ENCODE assay signal across 11 cellular contexts in genomic region chr15:68418611-68419161, GRCh38. TPM values are rescaled to one million over a fixed set of nuclear protein-coding genes. Genes with fewer than 3 reads are reported as not detected.
DNase-seq lines count a peak whose midpoint lies in the region; ATAC-seq and TF ChIP-seq lines count a peak whose summit lies in the region.
"Had no signal": no experiment of that assay in that cellular context is flagged by ENCODE, and none has a peak within 500 bp of the region (broad histone marks: within the 10 kb centered on the region; RNA-seq: fewer than 3 reads in every experiment).

No MANE protein-coding gene starts in this region.

- peak overlapping the region; percentile 92 to 93 (median 93) for H3K27ac Mint-ChIP-seq in nephron

- DNase-seq in COLO668 (lab: John Stamatoyannopoulos, UW; ENCODE audit: unreplicated experiment) (peak; percentile 8), NCI-H146 treated with DMSO at 0.1 percent for 48 hours (lab: John Stamatoyannopoulos, UW; ENCODE audit: unreplicated experiment) (peak; percentile 7), ecto neural progenitor cell (ENCODE audit: low spot score) (peak; percentile 41), psoas muscle (no peak), NCI-H1694 treated with DMSO at 0.1 percent for 48 hours (lab: John Stamatoyannopoulos, UW) (no peak)
- no peak for DNase-seq in activated CD4-positive, alpha-beta T cell treated with anti-CD3 and anti-CD28 coated beads for 4 hours
- DNase-seq: body of pancreas, WERI-Rb-1 had no signal

- H3K4me1 Mint-ChIP-seq in nephron: peaks cover 69% of the 10 kb centered on the region

- no peaks in the 10 kb centered on the region for H3K36me3 Mint-ChIP-seq in nephron (ENCODE audit: low read depth)

- 41 to 47% (median 42%) methylated on average over 6 of the region's 6 CpGs for WGBS in psoas muscle, 3 donors

- no peaks in the 10 kb centered on the region for H3K27me3 ChIP-seq in psoas muscle (ENCODE audit: insufficient read depth in 3 of 3, low read length in 2 of 3)
- H3K27me3 ChIP-seq: body of pancreas had no signal

- H3K4me3 Mint-ChIP-seq in nephron: peak overlapping the region in 2 of 3 experiments; percentile 18 to 24

- H3K36me3 ChIP-seq in psoas muscle (ENCODE audit: insufficient read depth in 1 of 2, low read depth in 1 of 2): no peaks in the 10 kb centered on the region
- H3K36me3 ChIP-seq: WERI-Rb-1 had no signal

- H3K4me1 ChIP-seq in psoas muscle: no peaks in the 10 kb centered on the region
- H3K4me1 ChIP-seq: body of pancreas, parathyroid adenoma had no signal

- intact Hi-C loops in psoas muscle (cut with DNase I): no loop called here

- no peaks in the 10 kb centered on the region for H3K9me3 ChIP-seq in psoas muscle
- H3K9me3 ChIP-seq: body of pancreas had no signal

- H3K9me3 Mint-ChIP-seq in nephron: no peaks in the 10 kb centered on the region

- peaks cover 13% of the 10 kb centered on the region for H3K27me3 Mint-ChIP-seq in nephron (ENCODE audit: low read depth)

- TF ChIP-seq CTCF in nephron (IDR thresholded peaks at IDR 0.05; ENCODE audit: unreplicated experiment in 3 of 3) (no peak), psoas muscle (IDR thresholded peaks at IDR 0.05) (no peak)

- ATAC-seq in psoas muscle: no peak
- ATAC-seq in GM18909 (IDR thresholded peaks at IDR 0.05; ENCODE audit: poor library complexity, unreplicated experiment): no peak
- ATAC-seq: body of pancreas had no signal

- no peak overlapping the region for H3K27ac ChIP-seq in psoas muscle
- H3K27ac ChIP-seq: body of pancreas, parathyroid adenoma, WERI-Rb-1 had no signal

- no peak overlapping the region for H3K4me3 ChIP-seq in psoas muscle
- H3K4me3 ChIP-seq: body of pancreas had no signal

RNA-seq across cellular contexts. Expression of gene ITGA11, which starts 13.3 kb away (rescaled TPM):
- total RNA-seq in psoas muscle: 1 to 10 TPM in 3 of 4 donors, under 1 TPM in 1; 0.52 to 7.9 (median 4.4) TPM
- polyA plus RNA-seq in psoas muscle: under 1 TPM; 0.10 to 0.97 (median 0.49) TPM

Comparison
In these comparisons a context has a peak if more than half of its experiments do, and no peak if none do; other contexts are left out.
1. DNase-seq: peak in COLO668 (single experiment), NCI-H146 treated with DMSO at 0.1 percent for 48 hours (single experiment) and ecto neural progenitor cell (single experiment); none in psoas muscle (0 of 2), NCI-H1694 treated with DMSO at 0.1 percent for 48 hours (single experiment) and activated CD4-positive, alpha-beta T cell treated with anti-CD3 and anti-CD28 coated beads for 4 hours (0 of 2).